In the genomic region with DNA sequence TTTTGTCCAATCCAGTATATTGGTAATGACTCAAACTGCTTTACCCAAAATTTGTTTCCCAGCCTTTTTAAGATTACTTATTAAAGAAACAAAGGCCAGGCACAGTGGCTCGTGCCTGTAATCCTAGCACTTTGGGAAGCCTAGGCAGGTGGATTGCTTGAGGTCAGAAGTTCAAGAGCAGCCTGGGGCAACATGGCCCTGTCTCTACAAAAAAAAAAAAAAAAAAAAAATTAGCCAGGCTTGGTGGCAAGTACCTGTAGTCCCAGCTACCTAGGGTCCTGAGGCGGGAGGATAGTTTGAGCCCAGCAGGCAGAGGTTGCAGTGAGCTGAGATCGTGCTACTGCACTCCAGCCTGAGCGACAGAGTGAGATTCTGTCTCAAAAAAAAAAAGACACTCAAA, we compare ENCODE assay signal across 23 cellular contexts.
"Had no signal": no experiment of that assay in that cellular context is flagged by ENCODE, and none has a peak within 500 bp of the region (broad histone marks: within the 10 kb centered on the region; RNA-seq: fewer than 3 reads in every experiment).

No MANE protein-coding gene starts in this region.

- H3K36me3 Mint-ChIP-seq: naive B cell had no signal

- H3K27me3 Mint-ChIP-seq: naive B cell had no signal

- FAIRE-seq: keratinocyte had no signal

- H3K4me3 ChIP-seq: colonic mucosa, esophagus squamous epithelium, gastroesophageal sphincter, left ventricle myocardium inferior, lung, psoas muscle, sigmoid colon, skin epidermis, stomach, thoracic aorta, transverse colon had no signal

- H2AFZ ChIP-seq: parathyroid adenoma had no signal

- DNase-seq: colonic mucosa; dermis blood vessel endothelial cell; esophagus squamous epithelium; foreskin fibroblast; glutamatergic neuron; left ventricle myocardium inferior; mesenchymal stem cell; naive B cell; occipital lobe; psoas muscle; retina; sigmoid colon; stimulated activated naive CD4-positive, alpha-beta T cell; stomach; substantia nigra; transverse colon had no signal

- ATAC-seq: gastroesophageal sphincter, psoas muscle had no signal

- H3K27me3 ChIP-seq: colonic mucosa, esophagus squamous epithelium, gastroesophageal sphincter, sigmoid colon, stomach, transverse colon had no signal

- H3K9ac ChIP-seq: parathyroid adenoma had no signal

- H3K36me3 ChIP-seq: colonic mucosa, esophagus squamous epithelium, gastroesophageal sphincter, left ventricle myocardium inferior, sigmoid colon, stomach, thoracic aorta, transverse colon had no signal

- H3K9me3 ChIP-seq: colonic mucosa, esophagus squamous epithelium, gastroesophageal sphincter, left ventricle myocardium inferior, psoas muscle, sigmoid colon, stomach, thoracic aorta, transverse colon had no signal

- H3K27ac ChIP-seq: colonic mucosa, esophagus squamous epithelium, gastroesophageal sphincter, left ventricle myocardium inferior, parathyroid adenoma, psoas muscle, sigmoid colon, skin epidermis, thoracic aorta, transverse colon had no signal

- H3K4me1 ChIP-seq: colonic mucosa, parathyroid adenoma had no signal

- H3K9me3 Mint-ChIP-seq: naive B cell, nephron had no signal

- H3K27ac Mint-ChIP-seq: nephron had no signal

- H3K79me2 ChIP-seq: parathyroid adenoma had no signal

- H3K4me3 Mint-ChIP-seq: naive B cell, nephron had no signal
